8 cellular contexts compared by ENCODE assay signal in the genomic region with DNA sequence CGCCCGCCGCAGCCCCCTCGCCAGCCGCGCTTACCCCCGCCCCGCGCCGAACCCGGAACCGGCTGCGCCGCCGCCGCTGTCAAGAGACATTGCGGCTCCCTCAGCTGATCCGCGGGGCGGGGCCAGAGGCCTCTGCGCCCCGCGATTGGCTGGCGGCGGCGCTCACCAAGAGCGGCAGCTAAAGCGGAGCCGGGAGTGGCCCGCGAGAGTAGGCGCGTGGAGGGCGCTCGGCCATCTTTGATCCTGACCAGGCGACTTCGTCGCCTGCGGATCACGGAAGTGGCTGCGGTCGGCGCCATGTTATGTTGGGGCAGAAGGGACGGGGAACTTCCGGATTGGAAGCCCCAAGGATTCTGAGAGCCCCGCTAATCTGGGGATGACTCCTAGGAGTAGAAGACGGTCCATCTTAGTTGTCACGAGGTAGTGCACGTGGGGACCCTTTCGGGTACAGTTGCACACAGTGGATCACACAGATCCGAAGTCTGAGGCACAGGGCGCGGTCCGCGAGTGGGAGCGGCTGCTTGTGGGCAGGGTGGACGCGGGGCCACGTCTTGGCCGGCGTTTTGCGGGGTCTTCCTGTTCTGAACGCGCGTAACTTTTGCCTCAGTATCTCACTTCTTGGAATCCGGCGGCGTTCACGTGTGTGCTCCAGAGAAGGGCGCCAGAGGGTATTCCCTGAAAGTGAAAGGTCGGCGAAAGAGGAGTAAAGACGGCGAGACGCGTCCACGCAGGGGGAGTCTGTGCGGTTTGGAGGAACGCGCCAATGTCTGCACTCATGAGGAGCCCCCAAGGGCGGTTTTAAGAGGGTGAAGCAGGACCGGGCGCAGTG. TPM values are rescaled to one million over a fixed set of nuclear protein-coding genes. Genes with fewer than 3 reads are reported as not detected.
DNase-seq lines count a peak whose midpoint lies in the region; ATAC-seq, FAIRE-seq and TF ChIP-seq lines count a peak whose summit lies in the region.

A gene with protein sequence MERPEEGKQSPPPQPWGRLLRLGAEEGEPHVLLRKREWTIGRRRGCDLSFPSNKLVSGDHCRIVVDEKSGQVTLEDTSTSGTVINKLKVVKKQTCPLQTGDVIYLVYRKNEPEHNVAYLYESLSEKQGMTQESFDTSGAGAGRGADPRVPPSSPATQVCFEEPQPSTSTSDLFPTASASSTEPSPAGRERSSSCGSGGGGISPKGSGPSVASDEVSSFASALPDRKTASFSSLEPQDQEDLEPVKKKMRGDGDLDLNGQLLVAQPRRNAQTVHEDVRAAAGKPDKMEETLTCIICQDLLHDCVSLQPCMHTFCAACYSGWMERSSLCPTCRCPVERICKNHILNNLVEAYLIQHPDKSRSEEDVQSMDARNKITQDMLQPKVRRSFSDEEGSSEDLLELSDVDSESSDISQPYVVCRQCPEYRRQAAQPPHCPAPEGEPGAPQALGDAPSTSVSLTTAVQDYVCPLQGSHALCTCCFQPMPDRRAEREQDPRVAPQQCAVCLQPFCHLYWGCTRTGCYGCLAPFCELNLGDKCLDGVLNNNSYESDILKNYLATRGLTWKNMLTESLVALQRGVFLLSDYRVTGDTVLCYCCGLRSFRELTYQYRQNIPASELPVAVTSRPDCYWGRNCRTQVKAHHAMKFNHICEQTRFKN (minus strand): TSS at position 93 of the 829 bp plus-strand sequence. CDS start 277 bp downstream, outside the sequence.

- H3K27ac ChIP-seq in adipose tissue (ENCODE audit: low read depth, low read length): peak within 1 kb of the TSS; percentile 95
- H3K27ac ChIP-seq in cardiac muscle cell: peak within 1 kb of the TSS; percentile 88
- H3K27ac ChIP-seq in pancreas: peak within 1 kb of the TSS; percentile 87 to 96 (median 92)
- H3K27ac ChIP-seq in thyroid gland: peak within 1 kb of the TSS; percentile 58 to 93 (median 88)

- H3K27ac Mint-ChIP-seq in T-cell: peak within 1 kb of the TSS; percentile 100

- H3K4me1 ChIP-seq in ES-I3 (ENCODE audit: insufficient read depth, low read length): peaks cover 6% of the 10 kb centered on the region
- no peaks in the 10 kb centered on the region for H3K4me1 ChIP-seq in cardiac muscle cell (ENCODE audit: low read depth)
- peaks cover 0 to 3% (median 0%) of the 10 kb centered on the region in 3 donors for H3K4me1 ChIP-seq in pancreas
- peaks cover 0 to 6% of the 10 kb centered on the region in 2 donors for H3K4me1 ChIP-seq in thyroid gland

- H3K9ac ChIP-seq in ES-I3 (ENCODE audit: low read depth, low read length): peak within 1 kb of the TSS; percentile 90

- H3K4me3 Mint-ChIP-seq in T-cell: peak within 1 kb of the TSS; percentile 98 to 99 (median 98)

- CTCF ChIA-PET in T-cell (lab: Charles Lee): interaction anchor here in 1 of 2 donors (1.0 kb wide), 1 partner anchor 20 kb away, joined by 4 read pairs; no protein-coding TSS in a partner anchor

- 1% methylated on average over 82 to 83 of the region's 83 CpGs for WGBS in adipose tissue, 3 donors
- 1% methylated on average over 74 to 83 of the region's 83 CpGs for WGBS in pancreas, 2 donors
- WGBS in thyroid gland, 2 donors: 1 to 2% methylated on average over 54 to 57 of the region's 83 CpGs

- no peaks in the 10 kb centered on the region for H3K27me3 Mint-ChIP-seq in T-cell

- intact Hi-C loops in pancreas (cut with DNase I): no loop called here
- intact Hi-C loops in thyroid gland (cut with DNase I): no loop called here

- H3K36me3 ChIP-seq in ES-I3 (ENCODE audit: insufficient read depth, low read length) (peaks cover 3% of the 10 kb centered on the region), cardiac muscle cell (peaks cover 3% of the 10 kb centered on the region), pancreas (no peaks in the 10 kb centered on the region), thyroid gland (no peaks in the 10 kb centered on the region)

- peak; percentile 51 for FAIRE-seq in pancreas (lab: Jason Lieb, UNC)

- TF ChIP-seq POLR2A in thyroid gland (IDR thresholded peaks at IDR 0.05): peak in 1 of 2 donors; percentile 53

- DNase-seq in HCEC 1CT (peak; percentile 97), NCI-H1092 (lab: John Stamatoyannopoulos, UW) (peak; percentile 98), T-cell (peak; percentile 82 to 97 (median 94)), cardiac muscle cell (ENCODE audit: low read depth in 1 of 2, low spot score in 1 of 2) (peak; percentile 99), pancreas (peak; percentile 95 to 99 (median 97)), thyroid gland (peak; percentile 98)

- H3K36me3 Mint-ChIP-seq in T-cell: peaks cover 13% of the 10 kb centered on the region

- H3K4me1 Mint-ChIP-seq in T-cell: peaks cover 25 to 37% (median 31%) of the 10 kb centered on the region in 3 donors

- H3K9me3 ChIP-seq in ES-I3 (ENCODE audit: control insufficient read depth, insufficient read depth, low read length) (no peaks in the 10 kb centered on the region; the same call in 1 of the 2 replicates), cardiac muscle cell (ENCODE audit: low read depth) (no peaks in the 10 kb centered on the region), pancreas (no peaks in the 10 kb centered on the region), thyroid gland (no peaks in the 10 kb centered on the region)

- TF ChIP-seq CTCF in cardiac muscle cell (IDR thresholded peaks at IDR 0.05; ENCODE audit: low read depth, low read length): no peak
- TF ChIP-seq CTCF in pancreas (IDR thresholded peaks at IDR 0.05): no peak
- peak in 1 of 6 experiments; percentile 5 for TF ChIP-seq CTCF in thyroid gland (IDR thresholded peaks at IDR 0.05)

- POLR2A ChIA-PET in T-cell (lab: Charles Lee): interaction anchor here (0.6 to 0.7 kb wide), 3 partner anchors 14 to 142 kb away, joined by 3 to 4 read pairs (median 3); no protein-coding TSS in a partner anchor

- ATAC-seq in T-cell (replicated peaks in 1 of 4) (peak; percentile 97 to 99 (median 99)), pancreas (peak; percentile 99 to 100 (median 99))

- H3K4me3 ChIP-seq in cardiac muscle cell (peak within 1 kb of the TSS; percentile 60), pancreas (peak within 1 kb of the TSS; percentile 71 to 92 (median 80)), thyroid gland (replicated peaks in 1 of 3) (peak within 1 kb of the TSS; percentile 72 to 92 (median 88))

- no peaks in the 10 kb centered on the region for H3K27me3 ChIP-seq in cardiac muscle cell
- H3K27me3 ChIP-seq in pancreas: no peaks in the 10 kb centered on the region
- no peaks in the 10 kb centered on the region for H3K27me3 ChIP-seq in thyroid gland

- no peaks in the 10 kb centered on the region for H3K9me3 Mint-ChIP-seq in T-cell

RNA-seq across cellular contexts. Expression of the gene that starts here (rescaled TPM):
- total RNA-seq in T-cell (100 to 1,000 TPM in 1 of 5 donors, 10 to 100 TPM in 4; 84.2 to 107 (median 86.0) TPM), cardiac muscle cell (30.6 and 36.3 TPM in 2 replicates), pancreas (10 to 100 TPM; 14.9 to 19.9 (median 15.4) TPM), thyroid gland (10 to 100 TPM; 21.8 to 40.6 (median 27.7) TPM)
- polyA plus RNA-seq in adipose tissue (10 to 100 TPM; 12.8 to 21.0 (median 19.1) TPM), cardiac muscle cell (29.4 and 30.0 TPM in 2 replicates), pancreas (10 to 100 TPM; 25.7 to 32.3 TPM)

Comparison
In these comparisons a context has a peak if more than half of its experiments do, and no peak if none do; other contexts are left out.
1. Peak in every context shown above with its lines: DNase-seq, ATAC-seq, H3K4me3 ChIP-seq and H3K27ac ChIP-seq.